Comparison of ENCODE assay signal across 3 cellular contexts in the genomic region with DNA sequence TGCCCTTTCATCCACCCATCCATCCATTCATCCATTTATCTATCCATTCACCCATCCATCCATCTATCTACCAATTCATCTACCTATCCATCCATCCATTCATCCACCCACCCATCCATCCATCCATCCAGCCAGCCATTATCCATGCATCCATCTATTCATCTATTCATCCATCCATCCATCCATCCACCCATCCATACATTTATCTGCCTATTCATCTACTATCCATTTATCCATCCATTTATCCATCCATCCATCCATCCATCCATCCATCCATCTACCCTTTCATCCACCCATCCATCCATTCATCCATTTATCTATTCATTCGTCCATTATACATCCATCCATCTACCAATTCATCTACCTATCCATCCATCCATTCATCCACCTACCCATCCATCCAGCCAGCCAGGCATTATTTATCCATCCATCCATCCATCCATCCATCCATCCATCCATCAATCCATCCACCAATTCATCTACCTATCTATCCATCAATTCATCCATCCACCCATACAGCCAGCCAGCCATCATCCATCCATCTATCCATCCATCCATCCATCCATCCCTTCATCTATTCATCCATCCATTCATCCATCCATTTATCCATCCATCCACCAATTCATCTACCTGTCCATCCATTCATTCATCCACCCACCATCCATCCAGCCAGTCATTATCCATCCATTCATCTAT.
TF ChIP-seq lines count a peak whose summit lies in the region.

No MANE protein-coding gene starts in this region.

TF ChIP-seq in HepG2, 621 proteins besides CTCF, POLR2A, EP300 and RAD21:
- TF ChIP-seq, protein P1, sequence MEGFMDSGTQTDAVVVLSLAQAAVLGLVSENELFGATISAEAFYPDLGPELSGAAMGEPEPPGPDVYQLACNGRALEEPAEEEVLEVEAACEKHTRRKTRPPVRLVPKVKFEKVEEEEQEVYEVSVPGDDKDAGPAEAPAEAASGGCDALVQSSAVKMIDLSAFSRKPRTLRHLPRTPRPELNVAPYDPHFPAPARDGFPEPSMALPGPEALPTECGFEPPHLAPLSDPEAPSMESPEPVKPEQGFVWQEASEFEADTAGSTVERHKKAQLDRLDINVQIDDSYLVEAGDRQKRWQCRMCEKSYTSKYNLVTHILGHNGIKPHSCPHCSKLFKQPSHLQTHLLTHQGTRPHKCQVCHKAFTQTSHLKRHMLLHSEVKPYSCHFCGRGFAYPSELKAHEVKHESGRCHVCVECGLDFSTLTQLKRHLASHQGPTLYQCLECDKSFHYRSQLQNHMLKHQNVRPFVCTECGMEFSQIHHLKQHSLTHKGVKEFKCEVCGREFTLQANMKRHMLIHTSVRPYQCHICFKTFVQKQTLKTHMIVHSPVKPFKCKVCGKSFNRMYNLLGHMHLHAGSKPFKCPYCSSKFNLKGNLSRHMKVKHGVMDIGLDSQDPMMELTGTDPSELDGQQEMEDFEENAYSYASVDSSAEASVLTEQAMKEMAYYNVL (CRISPR knock-in tag; IDR thresholded peaks at IDR 0.05; ENCODE audit: borderline replicate concordance), result peak; percentile 18; the same call in 1 of the 2 replicates
- TF ChIP-seq NR2F1 (CRISPR knock-in tag; IDR thresholded peaks at IDR 0.05), result no peak

TF ChIP-seq in HEK293, 187 proteins besides CTCF, POLR2A, EP300 and RAD21:
- no peak for TF ChIP-seq ZNF549 (tag by site-specific recombination; IDR thresholded peaks at IDR 0.05)
- TF ChIP-seq ZNF366 (tag by site-specific recombination; conservative IDR thresholded peaks at IDR 0.05), result peak; percentile 77
- peak; percentile 98 for TF ChIP-seq ZBTB17 (tag by site-specific recombination; IDR thresholded peaks at IDR 0.05)

TF ChIP-seq in H1, 55 proteins besides CTCF, POLR2A, EP300 and RAD21:
- TF ChIP-seq ZNF274 (IDR thresholded peaks at IDR 0.05; ENCODE audit: borderline replicate concordance, extremely low read depth, low read length) (no peak), POLR2AphosphoS5 (IDR thresholded peaks at IDR 0.05; ENCODE audit: low read depth, low read length) (no peak), CEBPB (IDR thresholded peaks at IDR 0.05; ENCODE audit: low read depth, low read length) (no peak), SUZ12 (IDR thresholded peaks at IDR 0.05; ENCODE audit: low read length) (no peak), SP1 (IDR thresholded peaks at IDR 0.05; ENCODE audit: low read depth, low read length) (no peak), HDAC2 (IDR thresholded peaks at IDR 0.05; ENCODE audit: borderline replicate concordance in 1 of 2, low read depth in 2 of 2, low read length in 2 of 2) (no peak), CHD1 (IDR thresholded peaks at IDR 0.05; ENCODE audit: low read depth, low read length) (no peak), SP2 (IDR thresholded peaks at IDR 0.05; ENCODE audit: low read length) (no peak), BACH1 (IDR thresholded peaks at IDR 0.05; ENCODE audit: low read length) (no peak), RXRA (IDR thresholded peaks at IDR 0.05; ENCODE audit: insufficient read depth, low read depth, low read length) (no peak), KDM1A (IDR thresholded peaks at IDR 0.05; ENCODE audit: borderline replicate concordance, low read length) (no peak), FOSL1 (IDR thresholded peaks at IDR 0.05; ENCODE audit: insufficient read depth, low read depth, low read length) (no peak), YY1 (IDR thresholded peaks at IDR 0.05; ENCODE audit: low read depth, low read length) (no peak), EGR1 (IDR thresholded peaks at IDR 0.05; ENCODE audit: borderline replicate concordance, low read depth, low read length) (no peak), GABPA (IDR thresholded peaks at IDR 0.05; ENCODE audit: borderline replicate concordance, insufficient read depth, low read length) (no peak)
- TF ChIP-seq, protein P2, sequence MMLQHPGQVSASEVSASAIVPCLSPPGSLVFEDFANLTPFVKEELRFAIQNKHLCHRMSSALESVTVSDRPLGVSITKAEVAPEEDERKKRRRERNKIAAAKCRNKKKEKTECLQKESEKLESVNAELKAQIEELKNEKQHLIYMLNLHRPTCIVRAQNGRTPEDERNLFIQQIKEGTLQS (IDR thresholded peaks at IDR 0.05; ENCODE audit: insufficient read depth, low read depth, low read length), result no peak
- TF ChIP-seq, protein P3, sequence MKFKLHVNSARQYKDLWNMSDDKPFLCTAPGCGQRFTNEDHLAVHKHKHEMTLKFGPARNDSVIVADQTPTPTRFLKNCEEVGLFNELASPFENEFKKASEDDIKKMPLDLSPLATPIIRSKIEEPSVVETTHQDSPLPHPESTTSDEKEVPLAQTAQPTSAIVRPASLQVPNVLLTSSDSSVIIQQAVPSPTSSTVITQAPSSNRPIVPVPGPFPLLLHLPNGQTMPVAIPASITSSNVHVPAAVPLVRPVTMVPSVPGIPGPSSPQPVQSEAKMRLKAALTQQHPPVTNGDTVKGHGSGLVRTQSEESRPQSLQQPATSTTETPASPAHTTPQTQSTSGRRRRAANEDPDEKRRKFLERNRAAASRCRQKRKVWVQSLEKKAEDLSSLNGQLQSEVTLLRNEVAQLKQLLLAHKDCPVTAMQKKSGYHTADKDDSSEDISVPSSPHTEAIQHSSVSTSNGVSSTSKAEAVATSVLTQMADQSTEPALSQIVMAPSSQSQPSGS (IDR thresholded peaks at IDR 0.05; ENCODE audit: low read length), result no peak
- TF ChIP-seq, protein P4, sequence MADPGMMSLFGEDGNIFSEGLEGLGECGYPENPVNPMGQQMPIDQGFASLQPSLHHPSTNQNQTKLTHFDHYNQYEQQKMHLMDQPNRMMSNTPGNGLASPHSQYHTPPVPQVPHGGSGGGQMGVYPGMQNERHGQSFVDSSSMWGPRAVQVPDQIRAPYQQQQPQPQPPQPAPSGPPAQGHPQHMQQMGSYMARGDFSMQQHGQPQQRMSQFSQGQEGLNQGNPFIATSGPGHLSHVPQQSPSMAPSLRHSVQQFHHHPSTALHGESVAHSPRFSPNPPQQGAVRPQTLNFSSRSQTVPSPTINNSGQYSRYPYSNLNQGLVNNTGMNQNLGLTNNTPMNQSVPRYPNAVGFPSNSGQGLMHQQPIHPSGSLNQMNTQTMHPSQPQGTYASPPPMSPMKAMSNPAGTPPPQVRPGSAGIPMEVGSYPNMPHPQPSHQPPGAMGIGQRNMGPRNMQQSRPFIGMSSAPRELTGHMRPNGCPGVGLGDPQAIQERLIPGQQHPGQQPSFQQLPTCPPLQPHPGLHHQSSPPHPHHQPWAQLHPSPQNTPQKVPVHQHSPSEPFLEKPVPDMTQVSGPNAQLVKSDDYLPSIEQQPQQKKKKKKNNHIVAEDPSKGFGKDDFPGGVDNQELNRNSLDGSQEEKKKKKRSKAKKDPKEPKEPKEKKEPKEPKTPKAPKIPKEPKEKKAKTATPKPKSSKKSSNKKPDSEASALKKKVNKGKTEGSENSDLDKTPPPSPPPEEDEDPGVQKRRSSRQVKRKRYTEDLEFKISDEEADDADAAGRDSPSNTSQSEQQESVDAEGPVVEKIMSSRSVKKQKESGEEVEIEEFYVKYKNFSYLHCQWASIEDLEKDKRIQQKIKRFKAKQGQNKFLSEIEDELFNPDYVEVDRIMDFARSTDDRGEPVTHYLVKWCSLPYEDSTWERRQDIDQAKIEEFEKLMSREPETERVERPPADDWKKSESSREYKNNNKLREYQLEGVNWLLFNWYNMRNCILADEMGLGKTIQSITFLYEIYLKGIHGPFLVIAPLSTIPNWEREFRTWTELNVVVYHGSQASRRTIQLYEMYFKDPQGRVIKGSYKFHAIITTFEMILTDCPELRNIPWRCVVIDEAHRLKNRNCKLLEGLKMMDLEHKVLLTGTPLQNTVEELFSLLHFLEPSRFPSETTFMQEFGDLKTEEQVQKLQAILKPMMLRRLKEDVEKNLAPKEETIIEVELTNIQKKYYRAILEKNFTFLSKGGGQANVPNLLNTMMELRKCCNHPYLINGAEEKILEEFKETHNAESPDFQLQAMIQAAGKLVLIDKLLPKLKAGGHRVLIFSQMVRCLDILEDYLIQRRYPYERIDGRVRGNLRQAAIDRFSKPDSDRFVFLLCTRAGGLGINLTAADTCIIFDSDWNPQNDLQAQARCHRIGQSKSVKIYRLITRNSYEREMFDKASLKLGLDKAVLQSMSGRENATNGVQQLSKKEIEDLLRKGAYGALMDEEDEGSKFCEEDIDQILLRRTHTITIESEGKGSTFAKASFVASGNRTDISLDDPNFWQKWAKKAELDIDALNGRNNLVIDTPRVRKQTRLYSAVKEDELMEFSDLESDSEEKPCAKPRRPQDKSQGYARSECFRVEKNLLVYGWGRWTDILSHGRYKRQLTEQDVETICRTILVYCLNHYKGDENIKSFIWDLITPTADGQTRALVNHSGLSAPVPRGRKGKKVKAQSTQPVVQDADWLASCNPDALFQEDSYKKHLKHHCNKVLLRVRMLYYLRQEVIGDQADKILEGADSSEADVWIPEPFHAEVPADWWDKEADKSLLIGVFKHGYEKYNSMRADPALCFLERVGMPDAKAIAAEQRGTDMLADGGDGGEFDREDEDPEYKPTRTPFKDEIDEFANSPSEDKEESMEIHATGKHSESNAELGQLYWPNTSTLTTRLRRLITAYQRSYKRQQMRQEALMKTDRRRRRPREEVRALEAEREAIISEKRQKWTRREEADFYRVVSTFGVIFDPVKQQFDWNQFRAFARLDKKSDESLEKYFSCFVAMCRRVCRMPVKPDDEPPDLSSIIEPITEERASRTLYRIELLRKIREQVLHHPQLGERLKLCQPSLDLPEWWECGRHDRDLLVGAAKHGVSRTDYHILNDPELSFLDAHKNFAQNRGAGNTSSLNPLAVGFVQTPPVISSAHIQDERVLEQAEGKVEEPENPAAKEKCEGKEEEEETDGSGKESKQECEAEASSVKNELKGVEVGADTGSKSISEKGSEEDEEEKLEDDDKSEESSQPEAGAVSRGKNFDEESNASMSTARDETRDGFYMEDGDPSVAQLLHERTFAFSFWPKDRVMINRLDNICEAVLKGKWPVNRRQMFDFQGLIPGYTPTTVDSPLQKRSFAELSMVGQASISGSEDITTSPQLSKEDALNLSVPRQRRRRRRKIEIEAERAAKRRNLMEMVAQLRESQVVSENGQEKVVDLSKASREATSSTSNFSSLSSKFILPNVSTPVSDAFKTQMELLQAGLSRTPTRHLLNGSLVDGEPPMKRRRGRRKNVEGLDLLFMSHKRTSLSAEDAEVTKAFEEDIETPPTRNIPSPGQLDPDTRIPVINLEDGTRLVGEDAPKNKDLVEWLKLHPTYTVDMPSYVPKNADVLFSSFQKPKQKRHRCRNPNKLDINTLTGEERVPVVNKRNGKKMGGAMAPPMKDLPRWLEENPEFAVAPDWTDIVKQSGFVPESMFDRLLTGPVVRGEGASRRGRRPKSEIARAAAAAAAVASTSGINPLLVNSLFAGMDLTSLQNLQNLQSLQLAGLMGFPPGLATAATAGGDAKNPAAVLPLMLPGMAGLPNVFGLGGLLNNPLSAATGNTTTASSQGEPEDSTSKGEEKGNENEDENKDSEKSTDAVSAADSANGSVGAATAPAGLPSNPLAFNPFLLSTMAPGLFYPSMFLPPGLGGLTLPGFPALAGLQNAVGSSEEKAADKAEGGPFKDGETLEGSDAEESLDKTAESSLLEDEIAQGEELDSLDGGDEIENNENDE (IDR thresholded peaks at IDR 0.05; ENCODE audit: insufficient replicate concordance, low read length), result no peak
TF ChIP-seq in H1: peak in this region for 0.
